In the genomic region with DNA sequence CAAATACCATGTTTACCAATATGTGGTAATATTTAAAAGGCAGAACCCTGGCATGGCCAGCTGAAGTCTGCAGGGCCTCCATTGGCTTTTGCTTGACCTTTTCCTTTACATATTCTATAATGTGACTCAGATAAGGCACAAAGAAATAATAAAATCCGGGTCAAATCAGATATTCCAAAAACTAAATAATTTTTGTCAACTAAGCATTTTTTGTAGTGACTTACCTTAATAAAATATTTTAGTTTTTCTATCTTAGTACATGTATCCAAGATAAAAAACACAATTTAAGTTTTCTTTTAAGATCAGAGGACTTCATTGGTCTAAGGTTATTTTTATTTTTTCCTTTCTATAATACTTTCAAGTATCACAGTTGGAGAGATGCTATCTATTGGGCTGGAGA, we compare ENCODE assay signal across 33 cellular contexts.
"Had no signal": no experiment of that assay in that cellular context is flagged by ENCODE, and none has a peak within 500 bp of the region (broad histone marks: within the 10 kb centered on the region; RNA-seq: fewer than 3 reads in every experiment).

No MANE protein-coding gene starts in this region.

- H3K4me3 ChIP-seq: body of pancreas, breast epithelium had no signal

- H3K27ac ChIP-seq: body of pancreas, brain microvascular endothelial cell, breast epithelium, VCaP had no signal

- FAIRE-seq: astrocyte, TTC549 had no signal

- H3K36me3 ChIP-seq: brain microvascular endothelial cell, breast epithelium had no signal

- H3K27me3 ChIP-seq: body of pancreas, brain microvascular endothelial cell, breast epithelium had no signal

- H3K9me3 ChIP-seq: body of pancreas had no signal

- H3K4me1 ChIP-seq: breast epithelium had no signal

- ATAC-seq: activated CD4-positive, alpha-beta T cell treated with anti-CD3 and anti-CD28 coated beads for 36 hours; activated CD4-positive, CD25-positive, alpha-beta regulatory T cell treated with anti-CD3 and anti-CD28 coated beads, Interleukin-2, amount 50 U/mL, for 24 hours; activated CD8-positive, alpha-beta memory T cell treated with anti-CD3 and anti-CD28 coated beads, Interleukin-2, amount 10 ng/mL, durations not matched to agents 7 days and 5 days; activated CD8-positive, alpha-beta T cell treated with anti-CD3 and anti-CD28 coated beads, Interleukin-2, amount 10 ng/mL, durations not matched to agents 7 days and 5 days; activated naive CD8-positive, alpha-beta T cell treated with anti-CD3 and anti-CD28 coated beads, Interleukin-2, amount 50 U/mL, for 24 hours; body of pancreas; WTC11 had no signal

- DNase-seq: activated CD4-positive, alpha-beta memory T cell treated with anti-CD3 and anti-CD28 coated beads, Interleukin-2, amount 10 ng/mL, durations not matched to agents 7 days and 5 days; activated CD4-positive, alpha-beta T cell treated with anti-CD3 and anti-CD28 coated beads for 1 hour; activated CD4-positive, alpha-beta T cell treated with anti-CD3 and anti-CD28 coated beads for 36 hours; activated CD4-positive, alpha-beta T cell treated with anti-CD3 and anti-CD28 coated beads for 48 hours; activated CD4-positive, alpha-beta T cell treated with anti-CD3 and anti-CD28 coated beads, Interleukin-2, amount 10 ng/mL, durations not matched to agents 7 days and 5 days; activated CD4-positive, alpha-beta T cell treated with anti-CD3 and anti-CD28 coated beads, Interleukin-2, amount 50 U/mL, for 48 hours; activated CD4-positive, CD25-positive, alpha-beta regulatory T cell; activated CD8-positive, alpha-beta memory T cell treated with anti-CD3 and anti-CD28 coated beads for 24 hours; activated CD8-positive, alpha-beta memory T cell treated with anti-CD3 and anti-CD28 coated beads, Interleukin-2, amount 10 ng/mL, durations not matched to agents 7 days and 5 days; activated CD8-positive, alpha-beta memory T cell treated with anti-CD3 and anti-CD28 coated beads, Interleukin-2, amount 50 U/mL, for 48 hours; activated CD8-positive, alpha-beta T cell treated with anti-CD3 and anti-CD28 coated beads, Interleukin-2, amount 10 ng/mL, durations not matched to agents 7 days and 5 days; activated effector memory CD4-positive, alpha-beta T cell treated with Interleukin-2 at 50 U/mL for 16 hours; activated gamma-delta T cell; activated naive CD4-positive, alpha-beta T cell treated with anti-CD3 and anti-CD28 coated beads, Interleukin-2, amount 10 ng/mL, durations not matched to agents 7 days and 5 days; activated naive CD4-positive, alpha-beta T cell treated with Interleukin-2 at 50 U/mL for 16 hours; activated naive CD8-positive, alpha-beta T cell treated with anti-CD3 and anti-CD28 coated beads, Interleukin-2, amount 10 ng/mL, durations not matched to agents 7 days and 5 days; activated naive CD8-positive, alpha-beta T cell treated with anti-CD3 and anti-CD28 coated beads, Interleukin-2, amount 50 U/mL, for 24 hours; activated T-cell treated with anti-CD3 and anti-CD28 coated beads, Interleukin-2, amount 50 U/mL, for 24 hours; activated T-cell treated with anti-CD3 and anti-CD28 coated beads, Interleukin-2, amount 50 U/mL, for 48 hours; amygdala; aorta; body of pancreas; brain microvascular endothelial cell; central memory CD4-positive, alpha-beta T cell; T-helper 1 cell; T-helper 2 cell; T-helper 9 cell had no signal
